In genomic region chr6:156844089-156844488, GRCh38 we compare ENCODE assay signal across 20 cellular contexts.
"Had no signal": no experiment of that assay in that cellular context is flagged by ENCODE, and none has a peak within 500 bp of the region (broad histone marks: within the 10 kb centered on the region; RNA-seq: fewer than 3 reads in every experiment).

No MANE protein-coding gene starts in this region.

- H3K9me3 Mint-ChIP-seq: activated T-cell treated with anti-CD3 and anti-CD28 coated beads, Interleukin-2, amount 50 U/mL, for 72 hours; nephron progenitor cell; stimulated activated naive CD8-positive, alpha-beta T cell treated with anti-CD3 and anti-CD28 coated beads, Interleukin-15, Interleukin-2, amounts not matched to agents 100 ng/mL and 50 ng/mL, for 24 hours; T-cell had no signal

- H3K27ac Mint-ChIP-seq: activated naive CD4-positive, alpha-beta T cell treated with anti-CD3 and anti-CD28 coated beads, Interleukin-2, amount 50 U/mL, for 72 hours; activated T-cell treated with anti-CD3 and anti-CD28 coated beads, Interleukin-2, amount 50 U/mL, for 72 hours; stimulated activated naive CD8-positive, alpha-beta T cell treated with anti-CD3 and anti-CD28 coated beads, Interleukin-15, Interleukin-2, amounts not matched to agents 100 ng/mL and 50 ng/mL, for 24 hours; T-cell had no signal

- DNase-seq: activated CD8-positive, alpha-beta memory T cell treated with anti-CD3 and anti-CD28 coated beads for 24 hours; activated effector memory CD4-positive, alpha-beta T cell treated with anti-CD3 and anti-CD28 coated beads, Interleukin-2, amount 50 U/mL, for 16 hours; activated T-cell treated with anti-CD3 and anti-CD28 coated beads, Interleukin-2, amount 50 U/mL, for 72 hours; amygdala; body of pancreas; caudate nucleus; colonic mucosa; heart right ventricle; left ventricle myocardium inferior; nephron progenitor cell; occipital lobe; stimulated activated CD4-positive, alpha-beta T cell treated with anti-CD3 and anti-CD28 coated beads, Interleukin-2, amount 100 ng/mL, for 24 hours; T-cell; T-helper 9 cell; transverse colon; uterus had no signal

- H3K4me3 Mint-ChIP-seq: activated T-cell treated with anti-CD3 and anti-CD28 coated beads, Interleukin-2, amount 50 U/mL, for 72 hours; nephron progenitor cell; stimulated activated naive CD8-positive, alpha-beta T cell treated with anti-CD3 and anti-CD28 coated beads, Interleukin-15, Interleukin-2, amounts not matched to agents 100 ng/mL and 50 ng/mL, for 24 hours had no signal

- ATAC-seq: activated CD4-positive, CD25-positive, alpha-beta regulatory T cell treated with anti-CD3 and anti-CD28 coated beads, Interleukin-2, amount 50 U/mL, for 24 hours; activated naive CD4-positive, alpha-beta T cell treated with anti-CD3 and anti-CD28 coated beads, Interleukin-2, amount 50 U/mL, for 72 hours; activated T-cell treated with anti-CD3 and anti-CD28 coated beads, Interleukin-2, amount 50 U/mL, for 72 hours; body of pancreas; heart right ventricle; SK-N-SH treated with all-trans-retinoic acid at 6 μM for 48 hours; T-cell had no signal

- H3K27me3 Mint-ChIP-seq: stimulated activated naive CD8-positive, alpha-beta T cell treated with anti-CD3 and anti-CD28 coated beads, Interleukin-15, Interleukin-2, amounts not matched to agents 100 ng/mL and 50 ng/mL, for 24 hours; T-cell had no signal
